ENCODE assay signal across 14 cellular contexts in the genomic region with DNA sequence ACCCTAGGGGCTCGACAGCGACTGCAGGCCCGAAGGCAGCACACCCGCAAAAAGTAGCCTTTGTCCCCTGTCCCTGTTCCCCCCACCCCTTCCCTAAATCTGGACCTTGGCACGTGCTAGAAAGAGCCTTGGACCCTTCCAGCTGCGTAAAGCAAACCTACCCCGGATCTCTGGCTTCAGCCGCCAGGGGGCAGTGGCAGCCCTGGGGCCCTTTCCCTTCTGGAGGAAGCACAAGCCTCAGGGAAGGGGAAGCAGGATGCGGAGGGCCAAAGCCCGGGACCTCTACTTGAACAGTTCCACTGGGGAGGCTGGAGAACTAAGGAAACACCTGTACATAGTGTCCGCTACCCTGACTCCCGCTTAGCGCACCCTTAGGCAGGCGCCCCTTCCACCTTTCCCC. TPM values are rescaled to one million over a fixed set of nuclear protein-coding genes. Genes with fewer than 3 reads are reported as not detected.
DNase-seq lines count a peak whose midpoint lies in the region; ATAC-seq and TF ChIP-seq lines count a peak whose summit lies in the region.
"Not testable (repeated sequence)": the region's sequence is repeated elsewhere in the genome, so short reads cannot be mapped to it uniquely, and the experiment has no call there.
"Had no signal": no experiment of that assay in that cellular context is flagged by ENCODE, and none has a peak within 500 bp of the region (broad histone marks: within the 10 kb centered on the region; RNA-seq: fewer than 3 reads in every experiment).

No MANE protein-coding gene starts in this region.

- H3K4me2 ChIP-seq in GM23338; OCI-LY1 (ENCODE audit: low read length): not testable (repeated sequence)

- H3K36me3 Mint-ChIP-seq in GM23338 (ENCODE audit: low read depth) = peaks cover 24% of the 10 kb centered on the region
- H3K36me3 Mint-ChIP-seq in endodermal cell (ENCODE audit: low read depth); neural crest cell (ENCODE audit: low read depth): not testable (repeated sequence)

- not testable (repeated sequence) for H3K79me2 ChIP-seq in GM23338 (replicated peaks; ENCODE audit: insufficient read depth); OCI-LY1 (ENCODE audit: insufficient read depth, low read length)

- H3K27ac ChIP-seq in GM23338 (ENCODE audit: low read depth); OCI-LY1 (ENCODE audit: low read depth, low read length, poor library complexity, severe bottlenecking); endodermal cell (ENCODE audit: low read depth, low read length); spleen: not testable (repeated sequence)

- peak in 1 of 2 experiments; percentile 24; a peak in 2 of 4 replicates for TF ChIP-seq CTCF in GM23338 (conservative IDR thresholded peaks at IDR 0.05; ENCODE audit: low read depth in 2 of 2)
- TF ChIP-seq CTCF in OCI-LY1 (IDR thresholded peaks at IDR 0.05; ENCODE audit: low read length) = peak; percentile 37
- peak; percentile 45 for TF ChIP-seq CTCF in endodermal cell (conservative IDR thresholded peaks at IDR 0.05)
- TF ChIP-seq CTCF in neural crest cell (conservative IDR thresholded peaks at IDR 0.05) = peak; percentile 28
- TF ChIP-seq CTCF in spleen (IDR thresholded peaks at IDR 0.05 in 8 of 11, conservative IDR thresholded peaks at IDR 0.05 in 3 of 11) = not testable (repeated sequence)

- H3K4me1 ChIP-seq in GM23338 (ENCODE audit: insufficient read depth); OCI-LY1 (ENCODE audit: insufficient read depth, low read length, severe bottlenecking); endodermal cell (ENCODE audit: control insufficient read depth, insufficient read depth, low read length): not testable (repeated sequence)
- peaks cover 0 to 28% (median 0%) of the 10 kb centered on the region in 6 donors for H3K4me1 ChIP-seq in spleen

- not testable (repeated sequence) for H3K9me3 ChIP-seq in OCI-LY1 (ENCODE audit: low read length); endodermal cell (ENCODE audit: control insufficient read depth, low read length); spleen

- peak; percentile 93 for ATAC-seq in GM23338
- peak; percentile 45 for ATAC-seq in SK-N-SH treated with all-trans-retinoic acid at 6 μM for 48 hours
- ATAC-seq in left colon = peak; percentile 80

- TF ChIP-seq POLR2A in spleen (IDR thresholded peaks at IDR 0.05) = not testable (repeated sequence)

- H3K4me3 Mint-ChIP-seq in GM23338, endodermal cell, neural crest cell: not testable (repeated sequence)

- H3K9ac ChIP-seq in OCI-LY1 (ENCODE audit: low read length); endodermal cell (ENCODE audit: extremely low read depth, low read length, poor library complexity, severe bottlenecking): not testable (repeated sequence)

- not testable (repeated sequence) for H3F3A ChIP-seq in GM23338 (replicated peaks; ENCODE audit: low read depth); OCI-LY1 (ENCODE audit: insufficient read depth, low read length)

- not testable (repeated sequence) for H3K4me3 ChIP-seq in GM23338; OCI-LY1 (ENCODE audit: low read depth, low read length, poor library complexity, severe bottlenecking); endodermal cell (ENCODE audit: low read length); spleen

- intact Hi-C loops in left colon (cut with DNase I, micrococcal nuclease); spleen (cut with DNase I; ENCODE audit: low total_unique reads): not testable (repeated sequence)

- H3K36me3 ChIP-seq in GM23338 (ENCODE audit: insufficient read depth); endodermal cell (ENCODE audit: control insufficient read depth, insufficient read depth, low read length): not testable (repeated sequence)
- H3K36me3 ChIP-seq in OCI-LY1 (ENCODE audit: insufficient read depth, low read length) (peaks cover 35% of the 10 kb centered on the region), spleen (peaks cover 0 to 35% (median 29%) of the 10 kb centered on the region in 6 donors)

- H2AFZ ChIP-seq in GM23338; OCI-LY1 (ENCODE audit: low read length): not testable (repeated sequence)

- not testable (repeated sequence) for H3K9me2 ChIP-seq in GM23338 (ENCODE audit: insufficient read depth); OCI-LY1 (ENCODE audit: low read depth, low read length)

- not testable (repeated sequence) for H4K20me1 ChIP-seq in GM23338 (replicated peaks; ENCODE audit: insufficient read depth); OCI-LY1 (ENCODE audit: insufficient read depth, low read length)

- 93% methylated on average over 6 of the region's 14 CpGs; no CpG with 5 or more reads in 1 of the 2 experiments for WGBS in endodermal cell (ENCODE audit: insufficient coverage in 1 of 2, insufficient read length in 1 of 2), 2 experiments
- 88 to 100% (median 95%) methylated on average over 4 to 10 of the region's 14 CpGs; no CpG with 5 or more reads in 1 of the 5 donors for WGBS in spleen, 5 donors

- H3K9me3 Mint-ChIP-seq in GM23338, endodermal cell, neural crest cell: not testable (repeated sequence)

- not testable (repeated sequence) for H3K27me3 Mint-ChIP-seq in GM23338 (ENCODE audit: insufficient read depth, low read depth, poor library complexity); endodermal cell (ENCODE audit: insufficient read depth); neural crest cell (ENCODE audit: low read depth)

- H3K27me3 ChIP-seq in GM23338 (ENCODE audit: insufficient read depth); OCI-LY1 (ENCODE audit: insufficient read depth, low read length); endodermal cell (ENCODE audit: control insufficient read depth, insufficient read depth, low read length, poor library complexity, severe bottlenecking); spleen (replicated peaks in 1 of 7): not testable (repeated sequence)

- not testable (repeated sequence) for H3K4me1 Mint-ChIP-seq in GM23338, endodermal cell, neural crest cell

- DNase-seq in GM23338 (ENCODE audit: low spot score); endodermal cell; left colon; neural crest cell (ENCODE audit: low read depth, low spot score): not testable (repeated sequence)
- DNase-seq in spleen = peak; percentile 2

- not testable (repeated sequence) for H3K27ac Mint-ChIP-seq in GM23338; endodermal cell; neural crest cell (ENCODE audit: unreplicated experiment)

RNA-seq across cellular contexts. Expression of gene NSUN5, which starts 7.5 kb away (rescaled TPM):
- 71.2 and 73.4 TPM in 2 replicates for total RNA-seq in GM23338 (2014; rRNA removed; shearing (Covaris generic))
- polyA plus RNA-seq in GM23338 (2016; fragmentation: Nextera tagmentation; extraction: Ambion mirVana) (59.5 and 65.6 TPM in 2 replicates), spleen (10 to 100 TPM; 40.9 to 43.1 (median 42.6) TPM)
- total RNA-seq in endodermal cell (10 to 100 TPM; 40.3 to 42.1 TPM), left colon (10 to 100 TPM; 20.7 to 24.1 TPM), neural crest cell (33.6 and 40.2 TPM in 2 replicates), spleen (10 to 100 TPM; 23.6 to 35.8 (median 29.3) TPM)
- polyA plus RNA-seq in endodermal cell (2013, experiment 1 of 2) = 31.3 TPM
- polyA plus RNA-seq in endodermal cell (2013, experiment 2 of 2) = 30.4 TPM

RNA-seq across cellular contexts. Expression of gene TRIM50, which starts 26.8 kb away (rescaled TPM):
- 0.10 TPM in 1 of 2 replicates, not detected in the other for total RNA-seq in GM23338 (2014; rRNA removed; shearing (Covaris generic))
- polyA plus RNA-seq in GM23338 (2016; fragmentation: Nextera tagmentation; extraction: Ambion mirVana) (0.19 TPM in 1 of 2 replicates, not detected in the other), spleen (under 1 TPM; 0.13 to 0.26 (median 0.18) TPM)
- total RNA-seq in endodermal cell (under 1 TPM; 0.24 to 0.33 TPM), left colon (under 1 TPM in 1 of 2 donors, not detected in 1; 0.28 TPM), neural crest cell (not detected in 2 replicates), spleen (1 to 10 TPM in 1 of 7 donors, under 1 TPM in 3, not detected in 3; 0.32 to 1.8 (median 0.58) TPM)
- polyA plus RNA-seq in endodermal cell (2013, experiment 1 of 2) = not detected
- polyA plus RNA-seq in endodermal cell (2013, experiment 2 of 2) = not detected
- total RNA-seq: Caco-2; CD4-positive, alpha-beta memory T cell; G401; H7; HT-29; SK-MEL-5 had no signal
- polyA plus RNA-seq: CD4-positive, alpha-beta memory T cell had no signal

RNA-seq across cellular contexts. Expression of gene FKBP6, which starts 26.9 kb away (rescaled TPM):
- not detected in 2 replicates for total RNA-seq in GM23338 (2014; rRNA removed; shearing (Covaris generic))
- polyA plus RNA-seq in GM23338 (2016; fragmentation: Nextera tagmentation; extraction: Ambion mirVana) (0.15 TPM in 1 of 2 replicates, not detected in the other), spleen (under 1 TPM; 0.15 to 0.51 (median 0.24) TPM)
- total RNA-seq in endodermal cell (not detected), left colon (not detected), neural crest cell (not detected in 2 replicates), spleen (not detected)
- not detected for polyA plus RNA-seq in endodermal cell (2013, experiment 1 of 2)
- not detected for polyA plus RNA-seq in endodermal cell (2013, experiment 2 of 2)
- total RNA-seq: Caco-2; CD4-positive, alpha-beta memory T cell; G401; HT-29; Right ventricle myocardium inferior; SK-MEL-5 had no signal
- polyA plus RNA-seq: CD4-positive, alpha-beta memory T cell had no signal
